ENCODE assay signal across 1 cellular context in the genomic region with DNA sequence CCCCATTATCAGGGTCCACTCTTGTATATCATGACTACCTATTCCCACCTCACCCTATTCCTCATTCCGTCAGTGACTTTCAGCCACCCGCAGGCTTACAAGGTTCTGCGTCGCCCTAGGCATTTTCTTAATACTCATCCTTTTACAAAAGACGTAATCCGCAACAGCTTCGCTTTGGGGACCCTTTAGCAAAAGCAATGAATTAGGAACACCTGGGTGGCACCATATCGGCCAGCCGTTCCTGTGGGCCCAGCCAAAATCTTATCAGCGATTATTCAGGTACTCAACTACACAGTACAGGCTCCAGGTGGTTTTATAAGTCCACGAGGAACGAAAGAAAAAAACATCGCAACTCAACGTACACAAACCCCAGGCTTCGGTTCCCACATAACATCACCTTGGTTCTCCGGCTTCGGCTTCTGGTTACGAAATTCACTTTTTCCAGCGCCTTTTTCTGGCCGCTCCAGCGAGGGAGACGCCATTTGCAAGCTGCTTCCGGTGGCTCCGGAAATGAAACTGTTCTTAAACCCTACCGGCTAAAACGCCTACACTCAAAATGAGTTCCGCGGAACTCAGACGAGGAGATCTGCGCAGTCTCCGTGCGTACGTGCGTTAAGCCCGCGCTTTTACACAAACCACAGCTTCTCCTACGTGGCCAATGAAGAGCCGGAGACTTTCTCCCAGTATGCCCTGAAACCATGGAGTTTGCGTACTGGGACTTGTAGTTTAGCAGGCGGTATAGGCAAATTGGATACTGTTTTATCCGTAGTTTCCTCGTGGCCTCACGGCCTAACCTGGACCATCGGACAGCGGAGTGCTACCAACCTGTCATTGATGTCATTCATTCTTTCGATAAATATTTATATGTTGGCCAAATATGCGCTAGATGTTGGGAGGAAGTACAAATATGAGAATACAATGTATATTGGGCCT.
A peak's percentile ranks its signal among the peaks of the same experiment; 100 is the strongest.
TF ChIP-seq lines count a peak whose summit lies in the region.

A gene (minus strand): TSS at position 494 of the 933 bp plus-strand sequence. CDS start 12 bp downstream, at position 482.

TF ChIP-seq in HepG2, 621 proteins besides CTCF, POLR2A, EP300 and RAD21 (continued from another document and continues in another):
- TF ChIP-seq, protein P1, sequence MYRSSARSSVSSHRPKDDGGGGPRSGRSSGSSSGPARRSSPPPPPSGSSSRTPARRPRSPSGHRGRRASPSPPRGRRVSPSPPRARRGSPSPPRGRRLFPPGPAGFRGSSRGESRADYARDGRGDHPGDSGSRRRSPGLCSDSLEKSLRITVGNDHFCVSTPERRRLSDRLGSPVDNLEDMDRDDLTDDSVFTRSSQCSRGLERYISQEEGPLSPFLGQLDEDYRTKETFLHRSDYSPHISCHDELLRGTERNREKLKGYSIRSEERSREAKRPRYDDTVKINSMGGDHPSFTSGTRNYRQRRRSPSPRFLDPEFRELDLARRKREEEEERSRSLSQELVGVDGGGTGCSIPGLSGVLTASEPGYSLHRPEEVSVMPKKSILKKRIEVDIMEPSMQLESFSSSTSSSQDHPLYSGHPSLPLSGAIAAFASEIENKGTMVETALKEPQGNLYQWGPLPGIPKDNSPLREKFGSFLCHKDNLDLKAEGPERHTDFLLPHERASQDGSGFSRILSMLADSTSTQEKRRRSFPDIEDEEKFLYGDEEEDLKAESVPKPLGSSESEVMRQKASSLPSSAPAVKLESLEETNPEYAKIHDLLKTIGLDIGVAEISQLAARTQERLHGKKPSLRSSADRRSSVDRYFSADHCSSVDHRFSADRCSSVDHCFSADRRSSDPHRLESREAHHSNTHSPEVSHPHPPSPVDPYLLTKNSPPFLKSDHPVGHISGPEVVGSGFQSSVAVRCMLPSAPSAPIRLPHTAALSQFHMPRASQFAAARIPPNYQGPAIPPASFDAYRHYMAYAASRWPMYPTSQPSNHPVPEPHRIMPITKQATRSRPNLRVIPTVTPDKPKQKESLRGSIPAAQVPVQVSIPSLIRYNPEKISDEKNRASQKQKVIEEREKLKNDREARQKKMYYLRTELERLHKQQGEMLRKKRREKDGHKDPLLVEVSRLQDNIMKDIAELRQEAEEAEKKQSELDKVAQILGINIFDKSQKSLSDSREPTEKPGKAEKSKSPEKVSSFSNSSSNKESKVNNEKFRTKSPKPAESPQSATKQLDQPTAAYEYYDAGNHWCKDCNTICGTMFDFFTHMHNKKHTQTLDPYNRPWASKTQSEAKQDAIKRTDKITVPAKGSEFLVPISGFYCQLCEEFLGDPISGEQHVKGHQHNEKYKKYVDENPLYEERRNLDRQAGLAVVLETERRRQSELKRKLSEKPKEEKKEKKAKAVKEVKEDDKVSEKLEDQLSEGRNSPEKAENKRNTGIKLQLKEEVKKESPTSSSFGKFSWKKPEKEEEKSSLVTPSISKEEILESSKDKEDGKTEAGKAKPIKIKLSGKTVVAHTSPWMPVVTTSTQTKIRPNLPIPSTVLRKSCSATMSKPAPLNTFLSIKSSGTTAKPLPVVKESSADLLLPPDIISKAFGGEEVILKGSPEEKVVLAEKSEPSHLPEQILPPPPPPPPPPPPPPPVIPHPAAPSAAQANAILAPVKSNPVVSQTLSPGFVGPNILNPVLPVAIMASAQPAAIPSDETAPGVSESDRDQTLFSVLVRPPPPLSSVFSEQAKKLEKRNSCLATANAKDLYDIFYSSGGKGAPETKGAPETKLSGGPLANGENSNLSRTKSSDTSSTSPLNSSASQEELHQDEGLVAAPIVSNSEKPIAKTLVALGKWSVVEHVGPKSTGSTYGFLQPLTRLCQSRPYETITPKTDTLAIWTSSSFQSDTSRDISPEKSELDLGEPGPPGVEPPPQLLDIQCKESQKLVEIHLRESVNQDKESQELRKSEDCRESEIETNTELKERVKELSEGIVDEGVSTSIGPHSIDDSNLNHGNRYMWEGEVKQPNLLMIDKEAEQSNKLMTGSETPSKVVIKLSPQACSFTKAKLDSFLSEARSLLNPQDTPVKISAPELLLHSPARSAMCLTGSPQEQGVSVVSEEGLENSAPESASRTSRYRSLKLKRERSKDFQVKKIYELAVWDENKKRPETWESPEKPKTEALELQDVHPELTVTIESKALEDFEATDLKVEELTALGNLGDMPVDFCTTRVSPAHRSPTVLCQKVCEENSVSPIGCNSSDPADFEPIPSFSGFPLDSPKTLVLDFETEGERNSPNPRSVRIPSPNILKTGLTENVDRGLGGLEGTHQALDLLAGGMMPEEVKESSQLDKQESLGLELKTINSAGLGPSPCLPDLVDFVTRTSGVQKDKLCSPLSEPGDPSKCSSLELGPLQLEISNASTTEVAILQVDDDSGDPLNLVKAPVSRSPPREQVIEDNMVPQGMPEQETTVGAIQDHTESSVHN (CRISPR knock-in tag; IDR thresholded peaks at IDR 0.05): 0 out of 2 replicates have a peak, but pooled peaks have one; percentile 50
- TF ChIP-seq ZKSCAN1 (IDR thresholded peaks at IDR 0.05; ENCODE audit: low read length): peak; percentile 60; the same call in 1 of the 2 replicates
- TF ChIP-seq, protein P2, sequence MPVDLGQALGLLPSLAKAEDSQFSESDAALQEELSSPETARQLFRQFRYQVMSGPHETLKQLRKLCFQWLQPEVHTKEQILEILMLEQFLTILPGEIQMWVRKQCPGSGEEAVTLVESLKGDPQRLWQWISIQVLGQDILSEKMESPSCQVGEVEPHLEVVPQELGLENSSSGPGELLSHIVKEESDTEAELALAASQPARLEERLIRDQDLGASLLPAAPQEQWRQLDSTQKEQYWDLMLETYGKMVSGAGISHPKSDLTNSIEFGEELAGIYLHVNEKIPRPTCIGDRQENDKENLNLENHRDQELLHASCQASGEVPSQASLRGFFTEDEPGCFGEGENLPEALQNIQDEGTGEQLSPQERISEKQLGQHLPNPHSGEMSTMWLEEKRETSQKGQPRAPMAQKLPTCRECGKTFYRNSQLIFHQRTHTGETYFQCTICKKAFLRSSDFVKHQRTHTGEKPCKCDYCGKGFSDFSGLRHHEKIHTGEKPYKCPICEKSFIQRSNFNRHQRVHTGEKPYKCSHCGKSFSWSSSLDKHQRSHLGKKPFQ (CRISPR knock-in tag; IDR thresholded peaks at IDR 0.05; ENCODE audit: insufficient replicate concordance): peak; percentile 67
- TF ChIP-seq AKAP8 (CRISPR knock-in tag; IDR thresholded peaks at IDR 0.05): no peak
- no peak for TF ChIP-seq RBAK (CRISPR knock-in tag; IDR thresholded peaks at IDR 0.05)
- TF ChIP-seq MTA1 (CRISPR knock-in tag; IDR thresholded peaks at IDR 0.05; ENCODE audit: borderline replicate concordance): no peak
- TF ChIP-seq ZFYVE20 (CRISPR knock-in tag; IDR thresholded peaks at IDR 0.05; ENCODE audit: borderline replicate concordance, low read depth): no peak
- no peak for TF ChIP-seq ARNT (IDR thresholded peaks at IDR 0.05)
- TF ChIP-seq, protein P3, sequence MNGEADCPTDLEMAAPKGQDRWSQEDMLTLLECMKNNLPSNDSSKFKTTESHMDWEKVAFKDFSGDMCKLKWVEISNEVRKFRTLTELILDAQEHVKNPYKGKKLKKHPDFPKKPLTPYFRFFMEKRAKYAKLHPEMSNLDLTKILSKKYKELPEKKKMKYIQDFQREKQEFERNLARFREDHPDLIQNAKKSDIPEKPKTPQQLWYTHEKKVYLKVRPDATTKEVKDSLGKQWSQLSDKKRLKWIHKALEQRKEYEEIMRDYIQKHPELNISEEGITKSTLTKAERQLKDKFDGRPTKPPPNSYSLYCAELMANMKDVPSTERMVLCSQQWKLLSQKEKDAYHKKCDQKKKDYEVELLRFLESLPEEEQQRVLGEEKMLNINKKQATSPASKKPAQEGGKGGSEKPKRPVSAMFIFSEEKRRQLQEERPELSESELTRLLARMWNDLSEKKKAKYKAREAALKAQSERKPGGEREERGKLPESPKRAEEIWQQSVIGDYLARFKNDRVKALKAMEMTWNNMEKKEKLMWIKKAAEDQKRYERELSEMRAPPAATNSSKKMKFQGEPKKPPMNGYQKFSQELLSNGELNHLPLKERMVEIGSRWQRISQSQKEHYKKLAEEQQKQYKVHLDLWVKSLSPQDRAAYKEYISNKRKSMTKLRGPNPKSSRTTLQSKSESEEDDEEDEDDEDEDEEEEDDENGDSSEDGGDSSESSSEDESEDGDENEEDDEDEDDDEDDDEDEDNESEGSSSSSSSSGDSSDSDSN (CRISPR knock-in tag; IDR thresholded peaks at IDR 0.05): peak; percentile 67
- TF ChIP-seq NBN (conservative IDR thresholded peaks at IDR 0.05): no peak
- TF ChIP-seq, protein P4, sequence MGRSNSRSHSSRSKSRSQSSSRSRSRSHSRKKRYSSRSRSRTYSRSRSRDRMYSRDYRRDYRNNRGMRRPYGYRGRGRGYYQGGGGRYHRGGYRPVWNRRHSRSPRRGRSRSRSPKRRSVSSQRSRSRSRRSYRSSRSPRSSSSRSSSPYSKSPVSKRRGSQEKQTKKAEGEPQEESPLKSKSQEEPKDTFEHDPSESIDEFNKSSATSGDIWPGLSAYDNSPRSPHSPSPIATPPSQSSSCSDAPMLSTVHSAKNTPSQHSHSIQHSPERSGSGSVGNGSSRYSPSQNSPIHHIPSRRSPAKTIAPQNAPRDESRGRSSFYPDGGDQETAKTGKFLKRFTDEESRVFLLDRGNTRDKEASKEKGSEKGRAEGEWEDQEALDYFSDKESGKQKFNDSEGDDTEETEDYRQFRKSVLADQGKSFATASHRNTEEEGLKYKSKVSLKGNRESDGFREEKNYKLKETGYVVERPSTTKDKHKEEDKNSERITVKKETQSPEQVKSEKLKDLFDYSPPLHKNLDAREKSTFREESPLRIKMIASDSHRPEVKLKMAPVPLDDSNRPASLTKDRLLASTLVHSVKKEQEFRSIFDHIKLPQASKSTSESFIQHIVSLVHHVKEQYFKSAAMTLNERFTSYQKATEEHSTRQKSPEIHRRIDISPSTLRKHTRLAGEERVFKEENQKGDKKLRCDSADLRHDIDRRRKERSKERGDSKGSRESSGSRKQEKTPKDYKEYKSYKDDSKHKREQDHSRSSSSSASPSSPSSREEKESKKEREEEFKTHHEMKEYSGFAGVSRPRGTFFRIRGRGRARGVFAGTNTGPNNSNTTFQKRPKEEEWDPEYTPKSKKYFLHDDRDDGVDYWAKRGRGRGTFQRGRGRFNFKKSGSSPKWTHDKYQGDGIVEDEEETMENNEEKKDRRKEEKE (IDR thresholded peaks at IDR 0.05): no peak
- TF ChIP-seq NFKBIZ (CRISPR knock-in tag; IDR thresholded peaks at IDR 0.05): 0 out of 2 replicates have a peak, but pooled peaks have one; percentile 76
- peak; percentile 81 for TF ChIP-seq CBX1 (IDR thresholded peaks at IDR 0.05; ENCODE audit: low read depth)
- TF ChIP-seq DNMT1 (CRISPR knock-in tag; IDR thresholded peaks at IDR 0.05): no peak
- no peak for TF ChIP-seq GLI4 (CRISPR knock-in tag; IDR thresholded peaks at IDR 0.05; ENCODE audit: borderline replicate concordance)
- peak; percentile 66; the same call in 1 of the 2 replicates for TF ChIP-seq STAT5B (CRISPR knock-in tag; IDR thresholded peaks at IDR 0.05)
- TF ChIP-seq ZNF557 (CRISPR knock-in tag; IDR thresholded peaks at IDR 0.05): peak; percentile 41; the same call in 1 of the 2 replicates
- TF ChIP-seq JUNB (CRISPR knock-in tag; IDR thresholded peaks at IDR 0.05; ENCODE audit: borderline replicate concordance): no peak
- no peak for TF ChIP-seq ATRX (CRISPR knock-in tag; IDR thresholded peaks at IDR 0.05; ENCODE audit: borderline replicate concordance)
- TF ChIP-seq MIXL1 (CRISPR knock-in tag; IDR thresholded peaks at IDR 0.05): peak; percentile 97
- TF ChIP-seq ZNF816 (CRISPR knock-in tag; IDR thresholded peaks at IDR 0.05; ENCODE audit: borderline replicate concordance): no peak; the same call in 1 of the 2 replicates
- peak; percentile 78; the same call in 1 of the 2 replicates for TF ChIP-seq ZNF670 (CRISPR knock-in tag; IDR thresholded peaks at IDR 0.05; ENCODE audit: borderline replicate concordance)
- TF ChIP-seq GTF2F1 (IDR thresholded peaks at IDR 0.05; ENCODE audit: low read length): no peak; the same call in 1 of the 2 replicates
- TF ChIP-seq ZNF350 (CRISPR knock-in tag; IDR thresholded peaks at IDR 0.05; ENCODE audit: borderline replicate concordance, low read depth): peak; percentile 95; the same call in 1 of the 2 replicates
- TF ChIP-seq NR2C2 (CRISPR knock-in tag; IDR thresholded peaks at IDR 0.05; ENCODE audit: borderline replicate concordance): peak; percentile 99
- no peak for TF ChIP-seq ZNF451 (CRISPR knock-in tag; IDR thresholded peaks at IDR 0.05)
- no peak; the same call in 1 of the 2 replicates for TF ChIP-seq NFE2L2 (IDR thresholded peaks at IDR 0.05; ENCODE audit: low read length)
- TF ChIP-seq, protein P5, sequence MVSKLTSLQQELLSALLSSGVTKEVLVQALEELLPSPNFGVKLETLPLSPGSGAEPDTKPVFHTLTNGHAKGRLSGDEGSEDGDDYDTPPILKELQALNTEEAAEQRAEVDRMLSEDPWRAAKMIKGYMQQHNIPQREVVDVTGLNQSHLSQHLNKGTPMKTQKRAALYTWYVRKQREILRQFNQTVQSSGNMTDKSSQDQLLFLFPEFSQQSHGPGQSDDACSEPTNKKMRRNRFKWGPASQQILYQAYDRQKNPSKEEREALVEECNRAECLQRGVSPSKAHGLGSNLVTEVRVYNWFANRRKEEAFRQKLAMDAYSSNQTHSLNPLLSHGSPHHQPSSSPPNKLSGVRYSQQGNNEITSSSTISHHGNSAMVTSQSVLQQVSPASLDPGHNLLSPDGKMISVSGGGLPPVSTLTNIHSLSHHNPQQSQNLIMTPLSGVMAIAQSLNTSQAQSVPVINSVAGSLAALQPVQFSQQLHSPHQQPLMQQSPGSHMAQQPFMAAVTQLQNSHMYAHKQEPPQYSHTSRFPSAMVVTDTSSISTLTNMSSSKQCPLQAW (CRISPR knock-in tag; IDR thresholded peaks at IDR 0.05): peak; percentile 88
- no peak for TF ChIP-seq SMARCC2 (IDR thresholded peaks at IDR 0.05)
- TF ChIP-seq STAG1 (CRISPR knock-in tag; IDR thresholded peaks at IDR 0.05): peak; percentile 15
- no peak for TF ChIP-seq ZNF235 (CRISPR knock-in tag; IDR thresholded peaks at IDR 0.05; ENCODE audit: borderline replicate concordance)
- TF ChIP-seq ZNF558 (CRISPR knock-in tag; IDR thresholded peaks at IDR 0.05; ENCODE audit: borderline replicate concordance): peak; percentile 56; the same call in 1 of the 2 replicates
- TF ChIP-seq ZNF572 (CRISPR knock-in tag; IDR thresholded peaks at IDR 0.05): peak; percentile 97; the same call in 1 of the 2 replicates
- no peak for TF ChIP-seq FLYWCH1 (CRISPR knock-in tag; IDR thresholded peaks at IDR 0.05)
- TF ChIP-seq ZNF749 (CRISPR knock-in tag; IDR thresholded peaks at IDR 0.05; ENCODE audit: borderline replicate concordance): no peak; the same call in 1 of the 2 replicates
- no peak for TF ChIP-seq TCF7L2 (IDR thresholded peaks at IDR 0.05; ENCODE audit: low read depth, low read length)
- TF ChIP-seq HOXA5 (CRISPR knock-in tag; IDR thresholded peaks at IDR 0.05): peak; percentile 79; the same call in 1 of the 2 replicates
- 0 out of 2 replicates have a peak, but pooled peaks have one; percentile 68 for TF ChIP-seq ZNF329 (CRISPR knock-in tag; IDR thresholded peaks at IDR 0.05; ENCODE audit: low read depth)
